30 cellular contexts compared by ENCODE assay signal in the genomic region with DNA sequence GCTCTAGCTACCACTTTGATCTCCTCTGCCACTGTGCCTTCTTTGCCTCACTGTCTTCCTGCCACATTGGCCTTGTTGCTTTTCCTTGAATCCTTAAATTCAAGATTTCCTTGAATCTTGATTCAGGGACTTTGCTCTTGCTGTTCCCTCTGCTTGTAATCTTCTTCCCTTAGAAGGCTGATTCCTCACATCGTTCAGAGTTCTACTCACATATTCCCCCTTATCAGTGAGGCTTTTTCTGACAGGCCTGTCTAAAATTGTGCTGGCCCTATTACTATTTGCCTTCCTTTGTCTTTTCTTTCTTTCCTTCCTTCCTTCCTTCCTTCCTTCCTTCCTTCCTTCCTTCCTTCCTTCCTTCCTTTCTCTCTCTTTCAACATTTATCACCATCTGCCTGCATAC.
"Had no signal": no experiment of that assay in that cellular context is flagged by ENCODE, and none has a peak within 500 bp of the region (broad histone marks: within the 10 kb centered on the region; RNA-seq: fewer than 3 reads in every experiment).

No MANE protein-coding gene starts in this region.

- H3K36me3 ChIP-seq: MG63 had no signal

- DNase-seq: Karpas-422, Kasumi-1, MG63, MM.1S, MV-4-11, NCI-H1048, NCI-H1092, NCI-H1092 treated with DMSO at 0.1 percent for 48 hours, NCI-H1105, NCI-H1105 treated with DMSO at 0.1 percent for 48 hours, NCI-H1436, NCI-H1436 treated with DMSO at 0.1 percent for 48 hours, NCI-H146, NCI-H1694, NCI-H1694 treated with DMSO at 0.1 percent for 48 hours, NCI-H187, NCI-H187 treated with DMSO at 0.1 percent for 48 hours, NCI-H1930, NCI-H2029, NCI-H2029 treated with DMSO at 0.1 percent for 48 hours, NCI-H2107, NCI-H2171, NCI-H2171 treated with DMSO at 0.1 percent for 48 hours, NCI-H2227 treated with DMSO at 0.1 percent for 48 hours, NCI-H226, NCI-H345, NCI-H446, NCI-H446 treated with DMSO at 0.1 percent for 48 hours, NCI-H510A, NCI-H524 had no signal

- H3K27me3 ChIP-seq: MG63 had no signal

- H3K4me3 ChIP-seq: MG63 had no signal

- H3K9me3 ChIP-seq: MG63 had no signal
